In genomic region chr11:120546312-120547205, GRCh38 we compare ENCODE assay signal across 8 cellular contexts. TPM values are rescaled to one million over a fixed set of nuclear protein-coding genes. Genes with fewer than 3 reads are reported as not detected.
A peak's percentile ranks its signal among the peaks of the same experiment; 100 is the strongest.
DNase-seq lines count a peak whose midpoint lies in the region; TF ChIP-seq lines count a peak whose summit lies in the region.

No MANE protein-coding gene starts in this region.

- TF ChIP-seq CTCF in GM13976 (IDR thresholded peaks at IDR 0.05; ENCODE audit: borderline replicate concordance, control extremely low read depth, extremely low read depth, insufficient read depth, missing control alignments) = no peak

- DNase-seq in AG08395 (ENCODE audit: low spot score) (peak; percentile 95), M059J (ENCODE audit: low read depth) (peak; percentile 98), dermis blood vessel endothelial cell (peak; percentile 75), putamen (ENCODE audit: low spot score) (no peak), GDM1 (lab: John Stamatoyannopoulos, UW) (no peak), GM13976 (ENCODE audit: low spot score) (no peak), germinal center (ENCODE audit: low spot score) (no peak)

- H3K4me3 ChIP-seq in muscle layer of duodenum (ENCODE audit: low read depth in 1 of 2, low read length in 2 of 2) = no peak overlapping the region

- in situ Hi-C loops in GM13976 (cut with MboI; ENCODE audit: low sequenced_read_pairs, unreplicated experiment) = no loop called here

- no peaks in the 10 kb centered on the region for H3K36me3 ChIP-seq in muscle layer of duodenum (ENCODE audit: control insufficient read depth in 1 of 2, insufficient read depth in 2 of 2, low read length in 2 of 2)

- H3K27me3 ChIP-seq in muscle layer of duodenum (ENCODE audit: low read depth, low read length) = no peaks in the 10 kb centered on the region

- peaks cover 0 to 2% of the 10 kb centered on the region in 2 donors for H3K9me3 ChIP-seq in muscle layer of duodenum (ENCODE audit: control insufficient read depth in 1 of 2, low read length in 2 of 2)

- H3K27ac ChIP-seq in muscle layer of duodenum (ENCODE audit: low read length) = peak overlapping the region; percentile 2

- H3K4me1 ChIP-seq in muscle layer of duodenum (ENCODE audit: control insufficient read depth in 1 of 2, insufficient read depth in 2 of 2, low read length in 2 of 2) = peaks cover 3 to 18% of the 10 kb centered on the region in 2 donors

RNA-seq across cellular contexts. Expression of gene GRIK4, which starts 35.0 kb away (rescaled TPM):
- 0.07 TPM in 1 of 2 replicates, not detected in the other for total RNA-seq in M059J (2014; rRNA removed; shearing (Covaris generic))
- total RNA-seq in dermis blood vessel endothelial cell = under 0.01 TPM in 1 of 2 replicates, not detected in the other

Comparison
In these comparisons a context has a peak if more than half of its experiments do, and no peak if none do; other contexts are left out.
1. DNase-seq: peak in AG08395 (single experiment), M059J (single experiment) and dermis blood vessel endothelial cell (single experiment); none in putamen (single experiment), GDM1 (single experiment), GM13976 (single experiment) and germinal center (single experiment).